In genomic region chr10:86961481-86962091, GRCh38 we compare ENCODE assay signal across 16 cellular contexts. TPM values are rescaled to one million over a fixed set of nuclear protein-coding genes. Genes with fewer than 3 reads are reported as not detected.
DNase-seq lines count a peak whose midpoint lies in the region; ATAC-seq and TF ChIP-seq lines count a peak whose summit lies in the region.
"Had no signal": no experiment of that assay in that cellular context is flagged by ENCODE, and none has a peak within 500 bp of the region (broad histone marks: within the 10 kb centered on the region; RNA-seq: fewer than 3 reads in every experiment).

No MANE protein-coding gene starts in this region.

- POLR2A ChIA-PET in PC-9 (lab: Charles Lee; ENCODE audit: unreplicated experiment): interaction anchor here (0.5 kb wide), 1 partner anchor 10 kb away, joined by 3 read pairs; no protein-coding TSS in a partner anchor

- intact Hi-C loops in PC-9 (cut with micrococcal nuclease; ENCODE audit: unreplicated experiment): loop anchor here (5.0 kb wide), 1 partner anchor 249 kb away; no protein-coding TSS in a partner anchor

- H3K4me1 ChIP-seq in PC-9 (replicated peaks; ENCODE audit: insufficient read depth) (peaks cover 49% of the 10 kb centered on the region), thoracic aorta (ENCODE audit: control insufficient read depth in 1 of 2, low read depth in 2 of 2) (peaks cover 33 to 70% of the 10 kb centered on the region in 2 donors)

- no peaks in the 10 kb centered on the region for H3K27me3 Mint-ChIP-seq in activated naive CD4-positive, alpha-beta T cell treated with anti-CD3 and anti-CD28 coated beads, Interleukin-2, amount 50 U/mL, for 24 hours
- H3K27me3 Mint-ChIP-seq in activated naive CD4-positive, alpha-beta T cell treated with anti-CD3 and anti-CD28 coated beads, Interleukin-2, amount 10 ng/mL, durations not matched to agents 7 days and 5 days: peaks cover 7% of the 10 kb centered on the region

- H3K27ac Mint-ChIP-seq in activated naive CD4-positive, alpha-beta T cell treated with anti-CD3 and anti-CD28 coated beads, Interleukin-2, amount 50 U/mL, for 24 hours: peak overlapping the region; percentile 35
- no peak overlapping the region for H3K27ac Mint-ChIP-seq in activated naive CD4-positive, alpha-beta T cell treated with anti-CD3 and anti-CD28 coated beads, Interleukin-2, amount 10 ng/mL, durations not matched to agents 7 days and 5 days

- H3K27ac ChIP-seq in PC-9: peak overlapping the region; percentile 80
- no peak overlapping the region for H3K27ac ChIP-seq in thoracic aorta
- H3K27ac ChIP-seq: VCaP had no signal

- H3K9me2 ChIP-seq in PC-9 (ENCODE audit: insufficient read depth): no peaks in the 10 kb centered on the region

- BruUV-seq in PC-9 (replicated peaks; lab: Mats Ljungman, UMichigan): no TSS peak

- no peak overlapping the region for H2AFZ ChIP-seq in PC-9

- H3K4me2 ChIP-seq in PC-9: peak overlapping the region; percentile 87

- H3K36me3 ChIP-seq in PC-9 (ENCODE audit: low read depth) (no peaks in the 10 kb centered on the region), thoracic aorta (no peaks in the 10 kb centered on the region)
- H3K36me3 ChIP-seq: tibial nerve had no signal

- no peak for TF ChIP-seq CTCF in PC-9 (conservative IDR thresholded peaks at IDR 0.05)
- TF ChIP-seq CTCF in foreskin fibroblast (IDR thresholded peaks at IDR 0.05; ENCODE audit: low read depth, low read length): no peak
- TF ChIP-seq CTCF in thoracic aorta (IDR thresholded peaks at IDR 0.05): no peak

- peaks cover 11% of the 10 kb centered on the region for H3F3A ChIP-seq in PC-9 (ENCODE audit: insufficient read depth, low read depth)

- no peaks in the 10 kb centered on the region for H3K36me3 Mint-ChIP-seq in activated naive CD4-positive, alpha-beta T cell treated with anti-CD3 and anti-CD28 coated beads, Interleukin-2, amount 50 U/mL, for 24 hours
- H3K36me3 Mint-ChIP-seq in activated naive CD4-positive, alpha-beta T cell treated with anti-CD3 and anti-CD28 coated beads, Interleukin-2, amount 10 ng/mL, durations not matched to agents 7 days and 5 days: no peaks in the 10 kb centered on the region

- no peaks in the 10 kb centered on the region for H3K9me3 Mint-ChIP-seq in activated naive CD4-positive, alpha-beta T cell treated with anti-CD3 and anti-CD28 coated beads, Interleukin-2, amount 50 U/mL, for 24 hours
- no peaks in the 10 kb centered on the region for H3K9me3 Mint-ChIP-seq in activated naive CD4-positive, alpha-beta T cell treated with anti-CD3 and anti-CD28 coated beads, Interleukin-2, amount 10 ng/mL, durations not matched to agents 7 days and 5 days

- H3K79me2 ChIP-seq in PC-9 (ENCODE audit: low read depth): no peaks in the 10 kb centered on the region

- CTCF ChIA-PET in activated naive CD4-positive, alpha-beta T cell treated with anti-CD3 and anti-CD28 coated beads, Interleukin-2, amount 10 ng/mL, durations not matched to agents 7 days and 5 days (lab: Charles Lee): interaction anchor here (1.0 to 1.5 kb wide), 3 partner anchors 23 to 268 kb away, joined by 4 to 5 read pairs (median 4); no protein-coding TSS in a partner anchor
- CTCF ChIA-PET in PC-9 (lab: Charles Lee): no interaction called here

- no peak overlapping the region for H3K4me3 Mint-ChIP-seq in activated naive CD4-positive, alpha-beta T cell treated with anti-CD3 and anti-CD28 coated beads, Interleukin-2, amount 50 U/mL, for 24 hours
- H3K4me3 Mint-ChIP-seq in activated naive CD4-positive, alpha-beta T cell treated with anti-CD3 and anti-CD28 coated beads, Interleukin-2, amount 10 ng/mL, durations not matched to agents 7 days and 5 days: no peak overlapping the region

- H4K20me1 ChIP-seq in PC-9 (ENCODE audit: insufficient read depth): no peaks in the 10 kb centered on the region

- H3K4me3 ChIP-seq in PC-9: peak overlapping the region; percentile 72; the same call in 1 of the 2 replicates
- H3K4me3 ChIP-seq in foreskin fibroblast (ENCODE audit: low read depth in 1 of 2, low read length in 2 of 2): no peak overlapping the region
- H3K4me3 ChIP-seq in thoracic aorta: no peak overlapping the region
- H3K4me3 ChIP-seq: tibial nerve had no signal

- DNase-seq in activated naive CD4-positive, alpha-beta T cell treated with anti-CD3 and anti-CD28 coated beads, Interleukin-2, amount 10 ng/mL, durations not matched to agents 7 days and 5 days: no peak
- peak in 1 of 2 experiments; percentile 86 for DNase-seq in PC-9
- DNase-seq in foreskin fibroblast: peak; percentile 56 to 67
- DNase-seq in thoracic aorta (ENCODE audit: low spot score): peak; percentile 1
- DNase-seq in AG20443 (ENCODE audit: low spot score): no peak
- DNase-seq: amygdala, KBM-7, mesendoderm, NCI-H2029 treated with DMSO at 0.1 percent for 48 hours had no signal

- H3K27me3 ChIP-seq in PC-9 (ENCODE audit: insufficient read depth, low read depth) (no peaks in the 10 kb centered on the region), thoracic aorta (replicated peaks; ENCODE audit: insufficient read depth) (no peaks in the 10 kb centered on the region)
- H3K27me3 ChIP-seq: tibial nerve had no signal

- H3K9me3 ChIP-seq in PC-9 (ENCODE audit: insufficient read depth, low read depth) (no peaks in the 10 kb centered on the region), thoracic aorta (no peaks in the 10 kb centered on the region)
- H3K9me3 ChIP-seq: tibial nerve had no signal

- H3K4me1 Mint-ChIP-seq in activated naive CD4-positive, alpha-beta T cell treated with anti-CD3 and anti-CD28 coated beads, Interleukin-2, amount 50 U/mL, for 24 hours: peaks cover 16% of the 10 kb centered on the region
- peaks cover 14% of the 10 kb centered on the region for H3K4me1 Mint-ChIP-seq in activated naive CD4-positive, alpha-beta T cell treated with anti-CD3 and anti-CD28 coated beads, Interleukin-2, amount 10 ng/mL, durations not matched to agents 7 days and 5 days

- ATAC-seq in thoracic aorta (ENCODE audit: insufficient number of reproducible peaks, low FRiP score, low read depth): no peak
- ATAC-seq in HG03135 (IDR thresholded peaks at IDR 0.05; ENCODE audit: unreplicated experiment): no peak
- no peak for ATAC-seq in HG03469 (IDR thresholded peaks at IDR 0.05; ENCODE audit: unreplicated experiment)
- ATAC-seq: SK-N-SH treated with all-trans-retinoic acid at 6 μM for 48 hours had no signal

RNA-seq across cellular contexts. Expression of gene SNCG, which starts 3.2 kb away (rescaled TPM):
- total RNA-seq in PC-9 (2021): 99.4 and 144 TPM in 2 replicates
- 100 to 1,000 TPM in 1 of 2 donors, 10 to 100 TPM in 1; 50.9 to 167 TPM for total RNA-seq in thoracic aorta
- total RNA-seq: osteocyte had no signal

RNA-seq across cellular contexts. Expression of gene MMRN2, which starts 4.2 kb away (rescaled TPM):
- total RNA-seq in PC-9 (2021): 12.1 and 13.4 TPM in 2 replicates
- total RNA-seq in thoracic aorta: 10 to 100 TPM; 49.4 to 55.0 TPM
- total RNA-seq: osteocyte had no signal

RNA-seq across cellular contexts. Expression of gene ADIRF, which starts 6.7 kb away (rescaled TPM):
- total RNA-seq in PC-9 (2021): 51.0 and 72.8 TPM in 2 replicates
- total RNA-seq in thoracic aorta: 100 to 1,000 TPM; 318 to 644 TPM
- total RNA-seq: osteocyte had no signal

RNA-seq across cellular contexts. Expression of gene FAM25A, which starts 58.5 kb away (rescaled TPM):
- 8.2 and 11.4 TPM in 2 replicates for total RNA-seq in PC-9 (2021)
- total RNA-seq in thoracic aorta: not detected
- total RNA-seq: osteocyte, tibial nerve had no signal

Comparison
In these comparisons a context has a peak if more than half of its experiments do, and no peak if none do; other contexts are left out.
1. DNase-seq: peak in foreskin fibroblast (2 of 2) and thoracic aorta (single experiment); none in activated naive CD4-positive, alpha-beta T cell treated with anti-CD3 and anti-CD28 coated beads, Interleukin-2, amount 10 ng/mL, durations not matched to agents 7 days and 5 days (single experiment) and AG20443 (single experiment).